ENCODE assay signal across 10 cellular contexts in the genomic region with DNA sequence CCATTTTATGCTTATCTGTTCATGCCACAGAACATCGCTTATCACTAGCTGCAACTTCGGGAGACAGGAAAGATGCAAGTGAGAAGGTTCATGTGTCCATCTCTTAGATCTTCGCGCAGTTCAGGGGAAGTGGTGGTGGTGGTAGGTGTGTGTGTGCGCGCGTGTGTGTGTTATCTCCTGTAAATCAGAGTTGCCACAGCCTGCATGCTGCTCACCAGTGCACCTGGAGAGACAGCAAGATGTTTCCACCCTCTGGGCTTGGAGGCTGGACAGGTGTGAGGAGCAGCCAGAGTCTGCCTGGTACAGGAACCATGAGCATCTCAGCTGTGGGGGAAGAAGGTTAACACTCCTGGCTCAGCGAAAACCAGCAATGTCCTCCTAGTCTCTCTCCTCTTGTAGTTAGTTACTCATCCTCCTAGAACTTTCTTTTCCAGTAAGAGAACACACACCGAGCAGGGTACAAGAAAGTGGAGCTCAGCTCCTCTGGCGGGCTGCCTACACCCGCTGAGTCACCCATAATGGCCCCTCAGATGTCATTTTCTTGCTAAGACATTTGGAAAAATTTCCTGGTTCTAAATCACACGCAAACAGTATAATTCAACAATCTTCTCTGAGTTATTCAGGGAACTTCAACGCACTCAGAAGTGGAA. TPM values are rescaled to one million over a fixed set of nuclear protein-coding genes. Genes with fewer than 3 reads are reported as not detected.
DNase-seq lines count a peak whose midpoint lies in the region; ATAC-seq lines count a peak whose summit lies in the region.
"Had no signal": no experiment of that assay in that cellular context is flagged by ENCODE, and none has a peak within 500 bp of the region (broad histone marks: within the 10 kb centered on the region; RNA-seq: fewer than 3 reads in every experiment).

No MANE protein-coding gene starts in this region.

- DNase-seq in stimulated activated CD4-positive, alpha-beta T cell treated with anti-CD3 and anti-CD28 coated beads, Interleukin-15, amount 100 ng/mL, for 24 hours, result peak; percentile 16
- DNase-seq in stimulated activated CD4-positive, alpha-beta T cell treated with anti-CD3 and anti-CD28 coated beads, Interleukin-4, amount 100 ng/mL, for 4 hours, result no peak
- peak; percentile 65 for DNase-seq in activated effector memory CD4-positive, alpha-beta T cell treated with anti-CD3 and anti-CD28 coated beads, Interleukin-2, amount 50 U/mL, for 16 hours
- DNase-seq in iris pigment epithelial cell (ENCODE audit: low read depth) (peak; percentile 41), NCI-H2227 treated with DMSO at 0.1 percent for 48 hours (lab: John Stamatoyannopoulos, UW) (no peak), occipital lobe (lab: John Stamatoyannopoulos, UW) (no peak), left lobe of liver (ENCODE audit: low spot score) (no peak)
- DNase-seq in stimulated activated CD4-positive, alpha-beta T cell treated with anti-CD3 and anti-CD28 coated beads, Interleukin-4, amount 100 ng/mL, for 1 hour, result no peak
- DNase-seq: COR-L47, NCI-H345 had no signal

- no peak for ATAC-seq in left lobe of liver

RNA-seq across cellular contexts. Expression of a gene that starts 5.1 kb away (rescaled TPM):
- total RNA-seq in occipital lobe (0.47 TPM), left lobe of liver (0.25 TPM)

RNA-seq across cellular contexts. Expression of a gene that starts 7.0 kb away (rescaled TPM):
- 12.2 TPM for total RNA-seq in occipital lobe
- total RNA-seq in left lobe of liver, result 248 TPM

RNA-seq across cellular contexts. Expression of a gene that starts 18.1 kb away (rescaled TPM):
- total RNA-seq in occipital lobe (28.7 TPM), left lobe of liver (33.3 TPM)

RNA-seq across cellular contexts. Expression of a gene that starts 28.5 kb away (rescaled TPM):
- total RNA-seq in occipital lobe (61.3 TPM), left lobe of liver (16.4 TPM)

RNA-seq across cellular contexts. Expression of a gene that starts 33.0 kb away (rescaled TPM):
- total RNA-seq in occipital lobe, result 45.7 TPM
- 34.8 TPM for total RNA-seq in left lobe of liver

Comparison
In these comparisons a context has a peak if more than half of its experiments do, and no peak if none do; other contexts are left out.
1. DNase-seq: peak in stimulated activated CD4-positive, alpha-beta T cell treated with anti-CD3 and anti-CD28 coated beads, Interleukin-15, amount 100 ng/mL, for 24 hours (single experiment), activated effector memory CD4-positive, alpha-beta T cell treated with anti-CD3 and anti-CD28 coated beads, Interleukin-2, amount 50 U/mL, for 16 hours (single experiment) and iris pigment epithelial cell (single experiment); none in stimulated activated CD4-positive, alpha-beta T cell treated with anti-CD3 and anti-CD28 coated beads, Interleukin-4, amount 100 ng/mL, for 4 hours (0 of 2), NCI-H2227 treated with DMSO at 0.1 percent for 48 hours (single experiment), occipital lobe (single experiment), stimulated activated CD4-positive, alpha-beta T cell treated with anti-CD3 and anti-CD28 coated beads, Interleukin-4, amount 100 ng/mL, for 1 hour (single experiment) and left lobe of liver (single experiment).
2. RNA of a gene that starts 7.0 kb away (total RNA-seq): 248 TPM in left lobe of liver (single experiment); 12.2 TPM in occipital lobe (single experiment); every median in the first group is over 10 times any median in the second.